ENCODE assay signal across 1 cellular context in genomic region chr13:110715395-110716234, GRCh38.
TF ChIP-seq lines count a peak whose summit lies in the region.

No MANE protein-coding gene starts in this region.

TF ChIP-seq in HepG2, 621 proteins besides CTCF, POLR2A, EP300 and RAD21 (continued from another document and continues in another):
- peak; percentile 41; the same call in 1 of the 2 replicates for TF ChIP-seq NR2C2 (CRISPR knock-in tag; IDR thresholded peaks at IDR 0.05; ENCODE audit: borderline replicate concordance)
- TF ChIP-seq CREB1 (IDR thresholded peaks at IDR 0.05): peak; percentile 79
- peak; percentile 85 for TF ChIP-seq CREB1 (CRISPR knock-in tag; IDR thresholded peaks at IDR 0.05)
- TF ChIP-seq HIC2 (CRISPR knock-in tag; IDR thresholded peaks at IDR 0.05; ENCODE audit: low read depth): no peak
- peak; percentile 82 for TF ChIP-seq NAIF1 (CRISPR knock-in tag; IDR thresholded peaks at IDR 0.05; ENCODE audit: borderline replicate concordance)
- TF ChIP-seq, protein P1, sequence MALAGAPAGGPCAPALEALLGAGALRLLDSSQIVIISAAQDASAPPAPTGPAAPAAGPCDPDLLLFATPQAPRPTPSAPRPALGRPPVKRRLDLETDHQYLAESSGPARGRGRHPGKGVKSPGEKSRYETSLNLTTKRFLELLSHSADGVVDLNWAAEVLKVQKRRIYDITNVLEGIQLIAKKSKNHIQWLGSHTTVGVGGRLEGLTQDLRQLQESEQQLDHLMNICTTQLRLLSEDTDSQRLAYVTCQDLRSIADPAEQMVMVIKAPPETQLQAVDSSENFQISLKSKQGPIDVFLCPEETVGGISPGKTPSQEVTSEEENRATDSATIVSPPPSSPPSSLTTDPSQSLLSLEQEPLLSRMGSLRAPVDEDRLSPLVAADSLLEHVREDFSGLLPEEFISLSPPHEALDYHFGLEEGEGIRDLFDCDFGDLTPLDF (CRISPR knock-in tag; IDR thresholded peaks at IDR 0.05): peak; percentile 69; the same call in 1 of the 2 replicates
- TF ChIP-seq ZBTB10 (CRISPR knock-in tag; IDR thresholded peaks at IDR 0.05; ENCODE audit: borderline replicate concordance): peak; percentile 88; the same call in 1 of the 2 replicates
- TF ChIP-seq REST (IDR thresholded peaks at IDR 0.05; ENCODE audit: borderline replicate concordance in 1 of 2, low read depth in 1 of 2, low read length in 2 of 2): 0 out of 4 replicates have a peak, but pooled peaks of 1 of the 2 experiments have one; percentile 22
- TF ChIP-seq BCL3 (CRISPR knock-in tag; IDR thresholded peaks at IDR 0.05): 0 out of 2 replicates have a peak, but pooled peaks have one; percentile 60
- TF ChIP-seq KIAA2018 (CRISPR knock-in tag; IDR thresholded peaks at IDR 0.05; ENCODE audit: borderline replicate concordance): 0 out of 2 replicates have a peak, but pooled peaks have one; percentile 17
- TF ChIP-seq SPEN (CRISPR knock-in tag; IDR thresholded peaks at IDR 0.05; ENCODE audit: low read depth): 0 out of 2 replicates have a peak, but pooled peaks have one; percentile 1
- TF ChIP-seq SRY (CRISPR knock-in tag; IDR thresholded peaks at IDR 0.05): 0 out of 2 replicates have a peak, but pooled peaks have one; percentile 50
- TF ChIP-seq ATAD3A (CRISPR knock-in tag; IDR thresholded peaks at IDR 0.05): no peak
- TF ChIP-seq ESRRA (CRISPR knock-in tag; IDR thresholded peaks at IDR 0.05; ENCODE audit: low read depth): peak; percentile 56; the same call in 1 of the 2 replicates
- no peak for TF ChIP-seq TBX3 (IDR thresholded peaks at IDR 0.05; ENCODE audit: borderline replicate concordance)
- peak; percentile 62; the same call in 1 of the 2 replicates for TF ChIP-seq ZNF225 (CRISPR knock-in tag; IDR thresholded peaks at IDR 0.05)
- TF ChIP-seq PBX2 (CRISPR knock-in tag; IDR thresholded peaks at IDR 0.05): peak; percentile 54; the same call in 1 of the 2 replicates
- peak; percentile 60; the same call in 1 of the 2 replicates for TF ChIP-seq MYC (CRISPR knock-in tag; IDR thresholded peaks at IDR 0.05; ENCODE audit: borderline replicate concordance)
- peak; percentile 95 for TF ChIP-seq NFYC (CRISPR knock-in tag; IDR thresholded peaks at IDR 0.05)
- TF ChIP-seq SP2 (CRISPR knock-in tag; IDR thresholded peaks at IDR 0.05): peak; percentile 96
- TF ChIP-seq POGZ (CRISPR knock-in tag; IDR thresholded peaks at IDR 0.05): peak; percentile 25
- TF ChIP-seq ZNF501 (CRISPR knock-in tag; IDR thresholded peaks at IDR 0.05): peak; percentile 71; the same call in 1 of the 2 replicates
- TF ChIP-seq YEATS2 (CRISPR knock-in tag; IDR thresholded peaks at IDR 0.05; ENCODE audit: borderline replicate concordance): 0 out of 2 replicates have a peak, but pooled peaks have one; percentile 19
- TF ChIP-seq ZSCAN20 (CRISPR knock-in tag; IDR thresholded peaks at IDR 0.05; ENCODE audit: borderline replicate concordance): peak; percentile 76; the same call in 1 of the 2 replicates
- TF ChIP-seq, protein P2, sequence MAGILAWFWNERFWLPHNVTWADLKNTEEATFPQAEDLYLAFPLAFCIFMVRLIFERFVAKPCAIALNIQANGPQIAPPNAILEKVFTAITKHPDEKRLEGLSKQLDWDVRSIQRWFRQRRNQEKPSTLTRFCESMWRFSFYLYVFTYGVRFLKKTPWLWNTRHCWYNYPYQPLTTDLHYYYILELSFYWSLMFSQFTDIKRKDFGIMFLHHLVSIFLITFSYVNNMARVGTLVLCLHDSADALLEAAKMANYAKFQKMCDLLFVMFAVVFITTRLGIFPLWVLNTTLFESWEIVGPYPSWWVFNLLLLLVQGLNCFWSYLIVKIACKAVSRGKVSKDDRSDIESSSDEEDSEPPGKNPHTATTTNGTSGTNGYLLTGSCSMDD (CRISPR knock-in tag; IDR thresholded peaks at IDR 0.05): no peak
- TF ChIP-seq, protein P3, sequence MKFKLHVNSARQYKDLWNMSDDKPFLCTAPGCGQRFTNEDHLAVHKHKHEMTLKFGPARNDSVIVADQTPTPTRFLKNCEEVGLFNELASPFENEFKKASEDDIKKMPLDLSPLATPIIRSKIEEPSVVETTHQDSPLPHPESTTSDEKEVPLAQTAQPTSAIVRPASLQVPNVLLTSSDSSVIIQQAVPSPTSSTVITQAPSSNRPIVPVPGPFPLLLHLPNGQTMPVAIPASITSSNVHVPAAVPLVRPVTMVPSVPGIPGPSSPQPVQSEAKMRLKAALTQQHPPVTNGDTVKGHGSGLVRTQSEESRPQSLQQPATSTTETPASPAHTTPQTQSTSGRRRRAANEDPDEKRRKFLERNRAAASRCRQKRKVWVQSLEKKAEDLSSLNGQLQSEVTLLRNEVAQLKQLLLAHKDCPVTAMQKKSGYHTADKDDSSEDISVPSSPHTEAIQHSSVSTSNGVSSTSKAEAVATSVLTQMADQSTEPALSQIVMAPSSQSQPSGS (CRISPR knock-in tag; IDR thresholded peaks at IDR 0.05): 0 out of 2 replicates have a peak, but pooled peaks have one; percentile 10
- peak; percentile 50 for TF ChIP-seq HNRNPLL (IDR thresholded peaks at IDR 0.05; ENCODE audit: low read depth, low read length, poor library complexity, severe bottlenecking)
- TF ChIP-seq ZNF709 (CRISPR knock-in tag; IDR thresholded peaks at IDR 0.05): peak; percentile 55; the same call in 1 of the 2 replicates
- TF ChIP-seq, protein P4, sequence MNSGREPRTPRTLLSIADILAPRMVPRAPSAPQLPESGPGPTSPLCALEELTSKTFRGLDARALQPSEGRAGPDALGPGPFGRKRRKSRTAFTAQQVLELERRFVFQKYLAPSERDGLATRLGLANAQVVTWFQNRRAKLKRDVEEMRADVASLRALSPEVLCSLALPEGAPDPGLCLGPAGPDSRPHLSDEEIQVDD (CRISPR knock-in tag; IDR thresholded peaks at IDR 0.05; ENCODE audit: borderline replicate concordance): no peak
